In the genomic region with DNA sequence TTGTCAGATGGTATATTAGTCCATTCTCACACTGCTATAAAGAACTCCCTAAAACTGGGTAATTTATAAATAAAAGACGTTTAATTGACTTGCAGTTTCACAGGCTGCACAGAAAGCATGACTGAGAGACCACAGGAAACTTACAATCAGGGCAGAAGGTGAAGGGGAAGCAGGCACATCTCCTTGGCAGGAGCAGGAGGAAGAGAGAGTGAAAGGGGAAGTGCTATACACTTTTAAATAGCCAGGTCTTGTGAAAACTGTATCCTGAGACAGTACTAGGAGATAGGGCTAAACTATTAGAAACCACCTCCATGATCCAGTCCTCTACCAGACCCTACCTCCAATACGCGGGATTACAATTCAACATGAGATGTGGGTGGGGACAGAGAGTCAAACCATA, we compare ENCODE assay signal across 30 cellular contexts.
"Had no signal": no experiment of that assay in that cellular context is flagged by ENCODE, and none has a peak within 500 bp of the region (broad histone marks: within the 10 kb centered on the region; RNA-seq: fewer than 3 reads in every experiment).

No MANE protein-coding gene starts in this region.

- H3K4me3 ChIP-seq: esophagus muscularis mucosa, heart left ventricle, ovary, sigmoid colon, uterus had no signal

- H3K9me3 Mint-ChIP-seq: activated naive CD4-positive, alpha-beta T cell treated with anti-CD3 and anti-CD28 coated beads, Interleukin-2, amount 50 U/mL, for 72 hours; activated T-cell treated with anti-CD3 and anti-CD28 coated beads, Interleukin-2, amount 50 U/mL, for 24 hours; stimulated activated effector memory CD8-positive, alpha-beta T cell treated with anti-CD3 and anti-CD28 coated beads, Interleukin-12 subunit alpha, Interleukin-12 subunit beta, amount 100 ng/mL, for 72 hours had no signal

- H3K9me3 ChIP-seq: uterus had no signal

- H3K36me3 ChIP-seq: esophagus muscularis mucosa, heart left ventricle, ovary, sigmoid colon, uterus had no signal

- H3K27me3 ChIP-seq: ovary, uterus had no signal

- H3K27ac Mint-ChIP-seq: activated CD4-positive, alpha-beta T cell treated with anti-CD3 and anti-CD28 coated beads for 36 hours; activated naive CD4-positive, alpha-beta T cell treated with anti-CD3 and anti-CD28 coated beads, Interleukin-2, amount 50 U/mL, for 72 hours; activated T-cell treated with anti-CD3 and anti-CD28 coated beads, Interleukin-2, amount 50 U/mL, for 24 hours; dendritic cell treated with granulocyte-macrophage colony-stimulating factor and Interleukin-4, amounts not matched to agents 40 ng/mL and 50 ng/mL, for 4 days; immature natural killer cell; mesothelial cell of epicardium; naive thymus-derived CD4-positive, alpha-beta T cell; progenitor cell of endocrine pancreas; stimulated activated effector memory CD8-positive, alpha-beta T cell treated with anti-CD3 and anti-CD28 coated beads, Interleukin-12 subunit alpha, Interleukin-12 subunit beta, amount 100 ng/mL, for 72 hours; stimulated activated naive CD8-positive, alpha-beta T cell treated with anti-CD3 and anti-CD28 coated beads, Interleukin-15, amount 100 ng/mL, for 72 hours; type B pancreatic cell; WTC11 had no signal

- DNase-seq: activated CD4-positive, alpha-beta T cell treated with anti-CD3 and anti-CD28 coated beads for 36 hours; activated CD4-positive, alpha-beta T cell treated with anti-CD3 and anti-CD28 coated beads, Interleukin-2, amount 50 U/mL, for 4 hours; activated CD8-positive, alpha-beta memory T cell treated with anti-CD3 and anti-CD28 coated beads for 24 hours; activated CD8-positive, alpha-beta memory T cell treated with anti-CD3 and anti-CD28 coated beads, Interleukin-2, amount 50 U/mL, for 4 hours; activated gamma-delta T cell treated with Interleukin-2 at 50 U/mL for 16 hours; activated T-cell treated with anti-CD3 and anti-CD28 coated beads, Interleukin-2, amount 50 U/mL, for 24 hours; foreskin keratinocyte; heart left ventricle; hypothalamus; immature natural killer cell; kidney; naive thymus-derived CD4-positive, alpha-beta T cell; ovary; retina; sigmoid colon; small intestine; stimulated activated CD4-positive, alpha-beta T cell treated with anti-CD3 and anti-CD28 coated beads, Interleukin-4, amount 100 ng/mL, for 24 hours; stimulated activated naive CD8-positive, alpha-beta T cell treated with anti-CD3 and anti-CD28 coated beads, Interleukin-15, amount 100 ng/mL, for 72 hours; substantia nigra; T-helper 2 cell; uterus had no signal

- ATAC-seq: activated CD4-positive, alpha-beta T cell treated with anti-CD3 and anti-CD28 coated beads for 36 hours; activated naive CD4-positive, alpha-beta T cell treated with anti-CD3 and anti-CD28 coated beads, Interleukin-2, amount 50 U/mL, for 72 hours; foreskin keratinocyte; heart left ventricle; naive thymus-derived CD4-positive, alpha-beta T cell; stimulated activated effector memory CD8-positive, alpha-beta T cell treated with anti-CD3 and anti-CD28 coated beads, Interleukin-12 subunit alpha, Interleukin-12 subunit beta, amount 100 ng/mL, for 72 hours; stimulated activated naive CD8-positive, alpha-beta T cell treated with anti-CD3 and anti-CD28 coated beads, Interleukin-15, amount 100 ng/mL, for 72 hours; WTC11 had no signal

- H3K4me1 ChIP-seq: foreskin keratinocyte, uterus had no signal

- H3K4me3 Mint-ChIP-seq: activated CD4-positive, alpha-beta T cell treated with anti-CD3 and anti-CD28 coated beads for 36 hours; activated T-cell treated with anti-CD3 and anti-CD28 coated beads, Interleukin-2, amount 50 U/mL, for 24 hours; central memory CD8-positive, alpha-beta T cell; dendritic cell treated with granulocyte-macrophage colony-stimulating factor and Interleukin-4, amounts not matched to agents 40 ng/mL and 50 ng/mL, for 4 days; immature natural killer cell; mesothelial cell of epicardium; naive thymus-derived CD4-positive, alpha-beta T cell; stimulated activated effector memory CD8-positive, alpha-beta T cell treated with anti-CD3 and anti-CD28 coated beads, Interleukin-12 subunit alpha, Interleukin-12 subunit beta, amount 100 ng/mL, for 72 hours; stimulated activated naive CD8-positive, alpha-beta T cell treated with anti-CD3 and anti-CD28 coated beads, Interleukin-15, amount 100 ng/mL, for 72 hours; type B pancreatic cell; WTC11 had no signal

- H3K36me3 Mint-ChIP-seq: immature natural killer cell; stimulated activated effector memory CD8-positive, alpha-beta T cell treated with anti-CD3 and anti-CD28 coated beads, Interleukin-12 subunit alpha, Interleukin-12 subunit beta, amount 100 ng/mL, for 72 hours; type B pancreatic cell had no signal

- H3K27ac ChIP-seq: esophagus muscularis mucosa, foreskin keratinocyte, heart left ventricle, ovary, sigmoid colon, uterus had no signal
